ENCODE assay signal across 8 cellular contexts in the genomic region with DNA sequence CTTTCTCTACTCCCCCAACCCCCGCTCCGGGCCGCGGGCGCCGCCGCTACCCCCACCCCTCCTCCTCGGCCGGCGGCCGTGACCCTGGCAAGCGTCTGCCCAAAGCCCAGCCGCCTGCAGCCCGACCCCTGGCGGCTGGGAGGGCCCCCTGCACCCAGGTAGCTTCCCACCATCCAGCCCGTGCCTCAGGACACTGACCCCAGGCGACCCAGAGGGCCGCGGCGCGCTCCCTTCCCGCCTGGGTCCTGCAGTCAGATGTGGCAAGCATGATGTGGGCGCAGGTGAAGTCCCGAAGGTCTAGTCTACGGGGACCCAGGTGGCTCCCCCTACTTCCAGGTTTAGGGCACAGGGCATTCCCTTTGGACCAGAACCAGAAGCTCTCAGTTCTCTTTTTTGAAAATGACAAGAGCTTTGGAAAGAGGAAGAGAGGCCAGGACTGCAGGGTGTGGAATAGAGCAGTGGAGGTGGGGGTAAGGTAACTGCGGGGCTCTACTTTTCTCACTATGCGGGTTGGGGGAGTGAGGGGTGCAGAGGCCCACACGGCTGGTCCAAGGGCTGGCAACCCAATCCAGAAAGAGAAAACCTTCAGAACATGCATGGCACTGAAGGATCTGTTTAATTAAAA. TPM values are rescaled to one million over a fixed set of nuclear protein-coding genes. Genes with fewer than 3 reads are reported as not detected.
DNase-seq lines count a peak whose midpoint lies in the region; ATAC-seq and TF ChIP-seq lines count a peak whose summit lies in the region.

Gene DENND4B, minus strand, starts transcription at position 97 of the 625 bp plus-strand sequence. CDS start 2,344 bp downstream, outside the sequence.

- no peaks in the 10 kb centered on the region for H3K27me3 ChIP-seq in KMS-11 (ENCODE audit: insufficient read depth, low read depth)
- no peaks in the 10 kb centered on the region for H3K27me3 ChIP-seq in foreskin keratinocyte
- H3K27me3 ChIP-seq in neuron (ENCODE audit: insufficient read depth, low read length), result no peaks in the 10 kb centered on the region

- peak; percentile 97 for TF ChIP-seq CTCF in KMS-11 (conservative IDR thresholded peaks at IDR 0.05; ENCODE audit: low read depth, low read length)
- peak; percentile 85 for TF ChIP-seq CTCF in foreskin keratinocyte (conservative IDR thresholded peaks at IDR 0.05)

- peak within 1 kb of the TSS; percentile 73 for H3K9ac ChIP-seq in KMS-11

- H3K4me1 ChIP-seq in KMS-11 (ENCODE audit: low read depth, poor library complexity, severe bottlenecking) (peaks cover 16% of the 10 kb centered on the region), foreskin keratinocyte (peaks cover 4% of the 10 kb centered on the region), neuron (ENCODE audit: insufficient read depth, low read length) (peaks cover 16% of the 10 kb centered on the region)

- H3K36me3 ChIP-seq in KMS-11 (ENCODE audit: insufficient read depth) (no peaks in the 10 kb centered on the region; the same call in 1 of the 2 replicates), neuron (ENCODE audit: insufficient read depth, low read length) (peaks cover 62% of the 10 kb centered on the region)

- H2AFZ ChIP-seq in KMS-11 (ENCODE audit: low read depth), result peak within 1 kb of the TSS; percentile 90
- peak within 1 kb of the TSS; percentile 89 for H2AFZ ChIP-seq in neuron (ENCODE audit: low read depth, low read length)

- peak within 1 kb of the TSS; percentile 87 for H3K4me2 ChIP-seq in KMS-11

- H3K9me3 ChIP-seq in neuron (ENCODE audit: low read length), result no peaks in the 10 kb centered on the region

- DNase-seq in Daoy (ENCODE audit: low read depth) (peak; percentile 86), SHP77 (lab: John Stamatoyannopoulos, UW) (peak; percentile 87 to 89), foreskin keratinocyte (peak in 1 of 2 donors; percentile 40), superior temporal gyrus (ENCODE audit: extremely low spot score) (peak; percentile 78)
- peak; percentile 67 for DNase-seq in activated gamma-delta T cell treated with anti-CD3 and anti-CD28 coated beads, Interleukin-2, amount 50 U/mL, for 16 hours (ENCODE audit: low read depth)

- no peaks in the 10 kb centered on the region for H4K20me1 ChIP-seq in KMS-11 (ENCODE audit: insufficient read depth)

- H3K27ac ChIP-seq in KMS-11 (peak within 1 kb of the TSS; percentile 54), foreskin keratinocyte (peak within 1 kb of the TSS; percentile 38)

- H3K79me2 ChIP-seq in KMS-11 (ENCODE audit: insufficient read depth, low read depth), result peaks cover 21% of the 10 kb centered on the region; the same call in 1 of the 2 replicates

- ATAC-seq in GM21723 (IDR thresholded peaks at IDR 0.05; ENCODE audit: unreplicated experiment), result peak; percentile 73
- peak; percentile 78 for ATAC-seq in foreskin keratinocyte

- H3K4me3 ChIP-seq in KMS-11 (IDR thresholded peaks at IDR 0.05; ENCODE audit: insufficient read depth, low read depth, low read length) (peak within 1 kb of the TSS; percentile 99), neuron (ENCODE audit: low read length) (peak within 1 kb of the TSS; percentile 63)

RNA-seq across cellular contexts. Expression of gene DENND4B, which starts in this region (rescaled TPM):
- total RNA-seq in Daoy (2014; rRNA removed; shearing (Covaris generic)), result 6.5 and 6.6 TPM in 2 replicates
- 21.2 and 21.8 TPM in 2 replicates for total RNA-seq in foreskin keratinocyte
- 13.7 and 15.6 TPM in 2 replicates for polyA plus RNA-seq in foreskin keratinocyte
